Comparison of ENCODE assay signal across 14 cellular contexts in the genomic region with DNA sequence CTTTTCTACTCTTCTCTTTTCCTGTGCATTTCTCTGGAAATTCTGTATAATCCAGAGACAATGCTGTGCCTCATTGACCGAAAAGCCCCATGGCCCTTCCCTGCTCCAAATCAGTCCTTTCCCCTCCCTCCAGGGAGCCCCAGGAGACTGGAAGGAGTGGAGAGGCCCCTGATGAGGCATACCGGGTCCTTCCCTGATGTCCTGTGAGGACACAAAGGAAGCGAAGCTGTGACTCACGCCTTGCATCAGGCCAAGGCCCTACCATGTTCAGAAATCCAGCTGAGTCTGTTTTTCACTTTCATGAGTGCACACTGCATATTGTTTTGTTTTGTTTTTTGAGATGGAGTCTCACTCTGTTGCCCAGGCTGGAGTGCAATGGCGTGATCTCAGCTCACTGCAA. TPM values are rescaled to one million over a fixed set of nuclear protein-coding genes. Genes with fewer than 3 reads are reported as not detected.
DNase-seq lines count a peak whose midpoint lies in the region; ATAC-seq and TF ChIP-seq lines count a peak whose summit lies in the region.
"Had no signal": no experiment of that assay in that cellular context is flagged by ENCODE, and none has a peak within 500 bp of the region (broad histone marks: within the 10 kb centered on the region; RNA-seq: fewer than 3 reads in every experiment).

No MANE protein-coding gene starts in this region.

- no peaks in the 10 kb centered on the region for H3K9me3 ChIP-seq in neural progenitor cell (ENCODE audit: low read depth)

- no peak overlapping the region for H3K9ac ChIP-seq in neural progenitor cell

- H3K79me2 ChIP-seq in neural progenitor cell (ENCODE audit: low read depth): no peaks in the 10 kb centered on the region

- no peak overlapping the region for H3K4me3 ChIP-seq in neural progenitor cell

- H3K4me2 ChIP-seq in neural progenitor cell: peak overlapping the region; percentile 51

- no peaks in the 10 kb centered on the region for H3K27me3 ChIP-seq in neural progenitor cell

- peak overlapping the region; percentile 64 for H3K27ac Mint-ChIP-seq in dendritic cell treated with granulocyte-macrophage colony-stimulating factor and Interleukin-4, amounts not matched to agents 40 ng/mL and 50 ng/mL, for 4 days
- peak overlapping the region; percentile 87 for H3K27ac Mint-ChIP-seq in neural progenitor cell

- intact Hi-C loops in dendritic cell treated with granulocyte-macrophage colony-stimulating factor and Interleukin-4, amounts not matched to agents 40 ng/mL and 50 ng/mL, for 4 days (cut with micrococcal nuclease): no loop called here

- H3K4me1 Mint-ChIP-seq in dendritic cell treated with granulocyte-macrophage colony-stimulating factor and Interleukin-4, amounts not matched to agents 40 ng/mL and 50 ng/mL, for 4 days (ENCODE audit: low read depth): peaks cover 5% of the 10 kb centered on the region
- H3K4me1 Mint-ChIP-seq in neural progenitor cell: peaks cover 32% of the 10 kb centered on the region

- H3K4me3 Mint-ChIP-seq in dendritic cell treated with granulocyte-macrophage colony-stimulating factor and Interleukin-4, amounts not matched to agents 40 ng/mL and 50 ng/mL, for 4 days: no peak overlapping the region
- no peak overlapping the region for H3K4me3 Mint-ChIP-seq in neural progenitor cell
- H3K4me3 Mint-ChIP-seq: nephron had no signal

- H3K9me3 Mint-ChIP-seq in dendritic cell treated with granulocyte-macrophage colony-stimulating factor and Interleukin-4, amounts not matched to agents 40 ng/mL and 50 ng/mL, for 4 days: no peaks in the 10 kb centered on the region
- H3K9me3 Mint-ChIP-seq in neural progenitor cell: no peaks in the 10 kb centered on the region
- H3K9me3 Mint-ChIP-seq: nephron had no signal

- peak overlapping the region; percentile 85 for H3K27ac ChIP-seq in neural progenitor cell

- peak overlapping the region; percentile 72 for H2AFZ ChIP-seq in neural progenitor cell (replicated peaks)

- no peaks in the 10 kb centered on the region for H4K20me1 ChIP-seq in neural progenitor cell (ENCODE audit: low read depth)

- no peaks in the 10 kb centered on the region for H3K27me3 Mint-ChIP-seq in dendritic cell treated with granulocyte-macrophage colony-stimulating factor and Interleukin-4, amounts not matched to agents 40 ng/mL and 50 ng/mL, for 4 days
- H3K27me3 Mint-ChIP-seq in neural progenitor cell (ENCODE audit: insufficient read depth, low read depth): peaks cover 6% of the 10 kb centered on the region

- peaks cover 15% of the 10 kb centered on the region for H3F3A ChIP-seq in neural progenitor cell (ENCODE audit: low read depth)

- peak; percentile 74 for DNase-seq in EH (ENCODE audit: low read depth)
- peak; percentile 29 for DNase-seq in NCI-H460 (ENCODE audit: extremely low read depth, low read depth)
- DNase-seq in neural progenitor cell (ENCODE audit: low spot score): peak; percentile 25
- DNase-seq in HUDEP-2 (lab: John Stamatoyannopoulos, UW; ENCODE audit: unreplicated experiment in 76 of 76): no peak
- no peak for DNase-seq in left lobe of liver (ENCODE audit: low spot score)
- DNase-seq in omental fat pad (ENCODE audit: low spot score): no peak
- DNase-seq: activated CD4-positive, alpha-beta T cell treated with anti-CD3 and anti-CD28 coated beads for 4 hours; activated gamma-delta T cell; NCI-H187; stimulated activated naive CD8-positive, alpha-beta T cell treated with anti-CD3 and anti-CD28 coated beads, Interleukin-15, Interleukin-2, amounts not matched to agents 100 U/mL and 50 U/mL, for 24 hours had no signal

- no peaks in the 10 kb centered on the region for H3K36me3 ChIP-seq in neural progenitor cell

- H3K36me3 Mint-ChIP-seq in dendritic cell treated with granulocyte-macrophage colony-stimulating factor and Interleukin-4, amounts not matched to agents 40 ng/mL and 50 ng/mL, for 4 days (ENCODE audit: low read depth): no peaks in the 10 kb centered on the region
- H3K36me3 Mint-ChIP-seq in neural progenitor cell: peaks cover 4% of the 10 kb centered on the region

- ATAC-seq in HG02763 (IDR thresholded peaks at IDR 0.05; ENCODE audit: unreplicated experiment): no peak
- no peak for ATAC-seq in left lobe of liver
- ATAC-seq in omental fat pad (ENCODE audit: low FRiP score): no peak
- ATAC-seq: Right ventricle myocardium inferior; stimulated activated naive CD8-positive, alpha-beta T cell treated with anti-CD3 and anti-CD28 coated beads, Interleukin-15, Interleukin-2, amounts not matched to agents 100 U/mL and 50 U/mL, for 24 hours had no signal

- no peak for TF ChIP-seq CTCF in neural progenitor cell (IDR thresholded peaks at IDR 0.05)
- no peak for TF ChIP-seq CTCF in omental fat pad (IDR thresholded peaks at IDR 0.05)

- H3K4me1 ChIP-seq in neural progenitor cell: peaks cover 14% of the 10 kb centered on the region

RNA-seq across cellular contexts. Expression of a gene that starts 38.7 kb away (rescaled TPM):
- not detected in 2 replicates for total RNA-seq in NCI-H460 (2014; rRNA removed; shearing (Covaris generic))
- polyA plus RNA-seq in NCI-H460 (2014; cell fraction: nucleus; rRNA removed): not detected in 2 replicates
- total RNA-seq in neural progenitor cell (ENCODE audit: low replicate concordance): not detected in 2 replicates
- total RNA-seq in left lobe of liver: not detected
- total RNA-seq in omental fat pad: not detected
- total RNA-seq: Right ventricle myocardium inferior had no signal

Comparison
In these comparisons a context has a peak if more than half of its experiments do, and no peak if none do; other contexts are left out.
1. DNase-seq: peak in EH (single experiment), NCI-H460 (single experiment) and neural progenitor cell (single experiment); none in HUDEP-2 (0 of 76), left lobe of liver (single experiment) and omental fat pad (single experiment).